Comparison of ENCODE assay signal across 8 cellular contexts in genomic region chr6:143510991-143511891, GRCh38. TPM values are rescaled to one million over a fixed set of nuclear protein-coding genes. Genes with fewer than 3 reads are reported as not detected.
DNase-seq lines count a peak whose midpoint lies in the region; ATAC-seq and TF ChIP-seq lines count a peak whose summit lies in the region.

A gene with protein sequence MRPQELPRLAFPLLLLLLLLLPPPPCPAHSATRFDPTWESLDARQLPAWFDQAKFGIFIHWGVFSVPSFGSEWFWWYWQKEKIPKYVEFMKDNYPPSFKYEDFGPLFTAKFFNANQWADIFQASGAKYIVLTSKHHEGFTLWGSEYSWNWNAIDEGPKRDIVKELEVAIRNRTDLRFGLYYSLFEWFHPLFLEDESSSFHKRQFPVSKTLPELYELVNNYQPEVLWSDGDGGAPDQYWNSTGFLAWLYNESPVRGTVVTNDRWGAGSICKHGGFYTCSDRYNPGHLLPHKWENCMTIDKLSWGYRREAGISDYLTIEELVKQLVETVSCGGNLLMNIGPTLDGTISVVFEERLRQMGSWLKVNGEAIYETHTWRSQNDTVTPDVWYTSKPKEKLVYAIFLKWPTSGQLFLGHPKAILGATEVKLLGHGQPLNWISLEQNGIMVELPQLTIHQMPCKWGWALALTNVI (minus strand): TSS chr6:143511720. CDS start chr6:143511634, 86 bp downstream.

- H3K4me1 Mint-ChIP-seq in T-helper 17 cell: peaks cover 26% of the 10 kb centered on the region

- H3K27ac ChIP-seq in transverse colon: peak within 1 kb of the TSS; percentile 91 to 93 (median 92)

- no peak for TF ChIP-seq EP300 in transverse colon (IDR thresholded peaks at IDR 0.05; ENCODE audit: low read depth)

- intact Hi-C loops in left cardiac atrium (cut with DNase I): no loop called here
- intact Hi-C loops in posterior cingulate gyrus (cut with DNase I): loop anchor here (2.0 kb wide), 1 partner anchor 60 kb away; the partner anchor contains the start of genes ADAT2 and PEX3
- intact Hi-C loops in transverse colon (cut with DNase I; ENCODE audit: low total_unique reads): no loop called here

- DNase-seq in DMS 273 treated with DMSO at 0.1 percent for 48 hours (lab: John Stamatoyannopoulos, UW) (peak; percentile 18), HuH-7 (ENCODE audit: low spot score) (peak; percentile 87), T-helper 17 cell (peak; percentile 39 to 47 (median 44)), amniotic stem cell (lab: John Stamatoyannopoulos, UW) (peak; percentile 52), left cardiac atrium (peak; percentile 95), posterior cingulate gyrus (peak; percentile 79 to 98 (median 85)), transverse colon (peak; percentile 94)

- peaks cover 0 to 35% (median 16%) of the 10 kb centered on the region in 4 donors for H3K4me1 ChIP-seq in transverse colon

- TF ChIP-seq POLR2A in transverse colon (IDR thresholded peaks at IDR 0.05): peak; percentile 93

- ATAC-seq in GM21423 (IDR thresholded peaks at IDR 0.05; ENCODE audit: unreplicated experiment) (peak; percentile 60), T-helper 17 cell (peak; percentile 85), left cardiac atrium (peak; percentile 91 to 95)

- 0 to 3% methylated on average over 1 to 50 of the region's 63 CpGs for WGBS in transverse colon (ENCODE audit: low coverage in 1 of 2), 2 donors

- H3K36me3 ChIP-seq in transverse colon: peaks cover 0 to 9% (median 0%) of the 10 kb centered on the region in 4 donors

- H3K4me3 ChIP-seq in transverse colon: peak within 1 kb of the TSS; percentile 65 to 76 (median 68)

- H3K9me3 ChIP-seq in T-helper 17 cell (ENCODE audit: control insufficient read depth, low read length, poor library complexity, severe bottlenecking) (no peaks in the 10 kb centered on the region), transverse colon (no peaks in the 10 kb centered on the region)

- H3K27me3 Mint-ChIP-seq in T-helper 17 cell: no peaks in the 10 kb centered on the region

- no peaks in the 10 kb centered on the region for H3K27me3 ChIP-seq in transverse colon

- peak within 1 kb of the TSS; percentile 93 for H3K27ac Mint-ChIP-seq in T-helper 17 cell

- in situ Hi-C loops in transverse colon (cut with MboI; ENCODE audit: low pct_ligation_motif_present in 1 of 4, low pct_unique_long_range_greater_than_20kb in 1 of 4, low sequenced_read_pairs in 3 of 4): no loop called here

- H3K4me3 Mint-ChIP-seq in T-helper 17 cell: peak within 1 kb of the TSS; percentile 97

- TF ChIP-seq CTCF in transverse colon (IDR thresholded peaks at IDR 0.05): peak in 2 of 5 experiments; percentile 27 to 28

- H3K36me3 Mint-ChIP-seq in T-helper 17 cell (ENCODE audit: low read depth): no peaks in the 10 kb centered on the region

RNA-seq across cellular contexts. Expression of the gene that starts here (rescaled TPM):
- total RNA-seq in T-helper 17 cell (1 to 10 TPM; 7.8 to 8.3 TPM), left cardiac atrium (10 to 100 TPM; 42.1 to 47.9 TPM), transverse colon (10 to 100 TPM; 19.5 to 70.3 (median 46.9) TPM)

Comparison
In these comparisons a context has a peak if more than half of its experiments do, and no peak if none do; other contexts are left out.
1. Peak in every context shown above with its lines: DNase-seq, ATAC-seq, H3K4me3 ChIP-seq and H3K27ac ChIP-seq.
2. DNase-seq: peak in every context shown above with its lines; median percentile 95 in left cardiac atrium; 94 in transverse colon; 87 in HuH-7; 85 in posterior cingulate gyrus; 52 in amniotic stem cell; 44 in T-helper 17 cell; 18 in DMS 273 treated with DMSO at 0.1 percent for 48 hours.